Comparison of ENCODE assay signal across 1 cellular context in genomic region chr20:35146922-35147574, GRCh38.
TF ChIP-seq lines count a peak whose summit lies in the region.

Gene EDEM2 (minus strand): TSS chr20:35147336. CDS start chr20:35147258, 78 bp downstream.

TF ChIP-seq in HepG2, 621 proteins besides CTCF, POLR2A, EP300 and RAD21 (continued from another document and continues in another):
- TF ChIP-seq ZBED4 (CRISPR knock-in tag; IDR thresholded peaks at IDR 0.05; ENCODE audit: borderline replicate concordance), result peak; percentile 30; the same call in 1 of the 2 replicates
- TF ChIP-seq KAT8 (CRISPR knock-in tag; IDR thresholded peaks at IDR 0.05), result peak; percentile 98
- peak; percentile 57; the same call in 1 of the 2 replicates for TF ChIP-seq MAF1 (CRISPR knock-in tag; IDR thresholded peaks at IDR 0.05; ENCODE audit: borderline replicate concordance)
- peak; percentile 21; the same call in 1 of the 2 replicates for TF ChIP-seq FOXJ3 (CRISPR knock-in tag; IDR thresholded peaks at IDR 0.05; ENCODE audit: borderline replicate concordance)
- peak; percentile 89 for TF ChIP-seq TARDBP (CRISPR knock-in tag; IDR thresholded peaks at IDR 0.05)
- 0 out of 2 replicates have a peak, but pooled peaks have one; percentile 89 for TF ChIP-seq ZNF354B (CRISPR knock-in tag; IDR thresholded peaks at IDR 0.05)
- TF ChIP-seq POLR2AphosphoS2 (IDR thresholded peaks at IDR 0.05; ENCODE audit: low read depth, low read length), result no peak; the same call in 1 of the 2 replicates
- TF ChIP-seq TBL1XR1 (IDR thresholded peaks at IDR 0.05; ENCODE audit: borderline replicate concordance, low read length, partially characterized antibody), result peak; percentile 75
- 0 out of 2 replicates have a peak, but pooled peaks have one; percentile 27 for TF ChIP-seq ZNF296 (CRISPR knock-in tag; conservative IDR thresholded peaks at IDR 0.05)
- 0 out of 2 replicates have a peak, but pooled peaks have one; percentile 10 for TF ChIP-seq ZNF101 (CRISPR knock-in tag; IDR thresholded peaks at IDR 0.05; ENCODE audit: borderline replicate concordance, low read depth)
- 0 out of 2 replicates have a peak, but pooled peaks have one; percentile 29 for TF ChIP-seq HNRNPL (IDR thresholded peaks at IDR 0.05; ENCODE audit: low read depth, low read length)
- TF ChIP-seq ZBTB43 (CRISPR knock-in tag; conservative IDR thresholded peaks at IDR 0.05), result peak; percentile 46; the same call in 1 of the 2 replicates
- TF ChIP-seq GLI4 (CRISPR knock-in tag; IDR thresholded peaks at IDR 0.05; ENCODE audit: borderline replicate concordance), result no peak; the same call in none of the 2 replicates
- TF ChIP-seq GFI1 (CRISPR knock-in tag; IDR thresholded peaks at IDR 0.05; ENCODE audit: borderline replicate concordance), result peak; percentile 50; the same call in 1 of the 2 replicates
- TF ChIP-seq ZBTB40 (IDR thresholded peaks at IDR 0.05), result no peak
- peak; percentile 88; the same call in 1 of the 2 replicates for TF ChIP-seq ZBTB40 (CRISPR knock-in tag; IDR thresholded peaks at IDR 0.05)
- peak; percentile 85 for TF ChIP-seq ZNF431 (CRISPR knock-in tag; IDR thresholded peaks at IDR 0.05; ENCODE audit: borderline replicate concordance, low read depth)
- peak; percentile 99 for TF ChIP-seq SAP130 (CRISPR knock-in tag; IDR thresholded peaks at IDR 0.05; ENCODE audit: low read depth)
- peak; percentile 97 for TF ChIP-seq ZNF343 (CRISPR knock-in tag; IDR thresholded peaks at IDR 0.05)
- peak; percentile 74 for TF ChIP-seq ZNF615 (CRISPR knock-in tag; IDR thresholded peaks at IDR 0.05; ENCODE audit: borderline replicate concordance)
- TF ChIP-seq RORA (CRISPR knock-in tag; IDR thresholded peaks at IDR 0.05), result no peak
- peak; percentile 72; the same call in 1 of the 2 replicates for TF ChIP-seq ZBTB26 (CRISPR knock-in tag; IDR thresholded peaks at IDR 0.05; ENCODE audit: borderline replicate concordance)
- TF ChIP-seq PRMT3 (CRISPR knock-in tag; IDR thresholded peaks at IDR 0.05; ENCODE audit: borderline replicate concordance, low read depth), result peak; percentile 93
- TF ChIP-seq ZBTB33 (CRISPR knock-in tag; IDR thresholded peaks at IDR 0.05), result peak; percentile 79
- TF ChIP-seq ZNF574 (CRISPR knock-in tag; IDR thresholded peaks at IDR 0.05), result peak; percentile 97
- peak; percentile 98 for TF ChIP-seq ZNF761 (CRISPR knock-in tag; conservative IDR thresholded peaks at IDR 0.05)
- TF ChIP-seq KDM4B (CRISPR knock-in tag; IDR thresholded peaks at IDR 0.05), result 0 out of 2 replicates have a peak, but pooled peaks have one; percentile 23
- TF ChIP-seq SMC3 (IDR thresholded peaks at IDR 0.05; ENCODE audit: low read length), result no peak
